ENCODE assay signal across 8 cellular contexts in genomic region chr13:113562085-113562749, GRCh38. TPM values are rescaled to one million over a fixed set of nuclear protein-coding genes. Genes with fewer than 3 reads are reported as not detected.
DNase-seq lines count a peak whose midpoint lies in the region; ATAC-seq and TF ChIP-seq lines count a peak whose summit lies in the region.

No MANE protein-coding gene starts in this region.

- TF ChIP-seq CTCF in Panc1 (IDR thresholded peaks at IDR 0.05) (peak; percentile 71), adrenal gland (IDR thresholded peaks at IDR 0.05) (peak; percentile 51 to 72 (median 64))

- peak; percentile 76 for ATAC-seq in Panc1
- peak; percentile 69 to 84 for ATAC-seq in left cardiac atrium
- no peak for ATAC-seq in HG02840 (IDR thresholded peaks at IDR 0.05; ENCODE audit: low FRiP score, unreplicated experiment)
- ATAC-seq in HG02852 (IDR thresholded peaks at IDR 0.05; ENCODE audit: unreplicated experiment): no peak

- H3K4me1 ChIP-seq in Panc1 (ENCODE audit: control insufficient read depth, insufficient read depth, low read length) (no peaks in the 10 kb centered on the region), adrenal gland (replicated peaks in 1 of 2) (no peaks in the 10 kb centered on the region)

- 19 to 30% (median 23%) methylated on average over 11 to 14 of the region's 14 CpGs for WGBS in adrenal gland, 4 donors

- peak; percentile 94 for TF ChIP-seq RAD21 in Ishikawa (IDR thresholded peaks at IDR 0.05; ENCODE audit: low read depth)

- in situ Hi-C loops in Panc1 (cut with HindIII; ENCODE audit: low pct_unique_long_range_greater_than_20kb, low sequenced_read_pairs): no loop called here

- H3K27ac ChIP-seq in Panc1 (ENCODE audit: low read length): no peak overlapping the region
- no peak overlapping the region for H3K27ac ChIP-seq in adrenal gland

- intact Hi-C loops in Panc1 (cut with micrococcal nuclease; ENCODE audit: unreplicated experiment): no loop called here
- intact Hi-C loops in adrenal gland (cut with DNase I): loop anchor here in 1 of 2 donors (10.0 kb wide), 1 partner anchor 107 kb away; the partner anchor contains the start of gene ADPRHL1
- intact Hi-C loops in left cardiac atrium (cut with DNase I): loop anchor here (5.0 to 10.0 kb wide), 2 partner anchors 105 to 107 kb away; partner anchors contain the start of gene ADPRHL1 (in 1 of the 2)
- intact Hi-C loops in posterior vena cava (cut with DNase I): no loop called here

- TF ChIP-seq POLR2A in adrenal gland (IDR thresholded peaks at IDR 0.05): no peak

- H3K4me3 ChIP-seq in Panc1 (ENCODE audit: low read depth in 2 of 2, low read length in 2 of 2) (no peak overlapping the region), adrenal gland (no peak overlapping the region)

- H3K36me3 ChIP-seq in Panc1 (ENCODE audit: control insufficient read depth, insufficient read depth, low read length) (no peaks in the 10 kb centered on the region), adrenal gland (replicated peaks in 1 of 2) (no peaks in the 10 kb centered on the region)

- CTCF ChIA-PET in Panc1 (lab: Charles Lee): interaction anchor here (0.6 kb wide), 2 partner anchors 194 to 263 kb away, joined by 3 to 8 read pairs; no protein-coding TSS in a partner anchor

- DNase-seq in GM03348 (ENCODE audit: low spot score) (peak; percentile 90), Panc1 (ENCODE audit: low read depth, low spot score) (no peak), adrenal gland (peak; percentile 53 to 82 (median 60)), left cardiac atrium (peak; percentile 60), posterior vena cava (ENCODE audit: low spot score) (peak; percentile 87)

- TF ChIP-seq EP300 in Ishikawa (IDR thresholded peaks at IDR 0.05; ENCODE audit: borderline replicate concordance): no peak

- no peaks in the 10 kb centered on the region for H3K9me3 ChIP-seq in Panc1 (ENCODE audit: control insufficient read depth, insufficient read depth, low read depth, low read length)
- H3K9me3 ChIP-seq in adrenal gland (replicated peaks in 1 of 3): no peaks in the 10 kb centered on the region

- BruUV-seq in Panc1 (replicated peaks; lab: Mats Ljungman, UMichigan): no TSS peak

- no peaks in the 10 kb centered on the region for H3K27me3 ChIP-seq in Panc1 (ENCODE audit: control insufficient read depth, insufficient read depth, low read length)
- H3K27me3 ChIP-seq in adrenal gland: no peaks in the 10 kb centered on the region

- POLR2A ChIA-PET in Panc1 (lab: Charles Lee): no interaction called here

TF ChIP-seq in Ishikawa, 13 proteins besides CTCF, POLR2A, EP300 and RAD21:
- TF ChIP-seq YY1 (IDR thresholded peaks at IDR 0.05; ENCODE audit: low read depth) (no peak), FOXM1 (IDR thresholded peaks at IDR 0.05; ENCODE audit: borderline replicate concordance, low read depth) (no peak), ZBTB7A (IDR thresholded peaks at IDR 0.05; ENCODE audit: low read depth) (no peak), USF1 (IDR thresholded peaks at IDR 0.05) (no peak), TAF1 (IDR thresholded peaks at IDR 0.05; ENCODE audit: low read depth) (no peak), EGR1 (IDR thresholded peaks at IDR 0.05) (no peak), CREB1 (IDR thresholded peaks at IDR 0.05; ENCODE audit: low read depth) (no peak), CEBPB (IDR thresholded peaks at IDR 0.05) (no peak), NFIC (IDR thresholded peaks at IDR 0.05) (no peak)
- TF ChIP-seq, protein P1, sequence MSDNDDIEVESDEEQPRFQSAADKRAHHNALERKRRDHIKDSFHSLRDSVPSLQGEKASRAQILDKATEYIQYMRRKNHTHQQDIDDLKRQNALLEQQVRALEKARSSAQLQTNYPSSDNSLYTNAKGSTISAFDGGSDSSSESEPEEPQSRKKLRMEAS (IDR thresholded peaks at IDR 0.05): no peak

RNA-seq across cellular contexts. Expression of gene TFDP1, which starts 22.3 kb away (rescaled TPM):
- total RNA-seq in Panc1 (2021; ENCODE audit: unreplicated experiment): 91.6 TPM
- polyA plus RNA-seq in Panc1 (2012; ENCODE audit: insufficient read length): 74.3 TPM
- total RNA-seq in adrenal gland: 10 to 100 TPM; 24.6 to 50.0 (median 36.5) TPM
- polyA plus RNA-seq in adrenal gland: 10 to 100 TPM; 16.5 to 36.0 (median 22.8) TPM
- 10 to 100 TPM; 48.3 to 57.1 TPM for total RNA-seq in left cardiac atrium
- total RNA-seq in posterior vena cava: 10 to 100 TPM; 36.6 to 40.3 TPM

Comparison
In these comparisons a context has a peak if more than half of its experiments do, and no peak if none do; other contexts are left out.
1. ATAC-seq: peak in Panc1 (single experiment) and left cardiac atrium (2 of 2); none in HG02840 (single experiment) and HG02852 (single experiment).
2. intact Hi-C loops: an anchor here in left cardiac atrium (5.0 to 10.0 kb wide); none called in Panc1 and posterior vena cava.